ENCODE assay signal across 13 cellular contexts in genomic region chr6:138486249-138487121, GRCh38. TPM values are rescaled to one million over a fixed set of nuclear protein-coding genes. Genes with fewer than 3 reads are reported as not detected.
DNase-seq lines count a peak whose midpoint lies in the region; ATAC-seq and TF ChIP-seq lines count a peak whose summit lies in the region.
"Had no signal": no experiment of that assay in that cellular context is flagged by ENCODE, and none has a peak within 500 bp of the region (broad histone marks: within the 10 kb centered on the region; RNA-seq: fewer than 3 reads in every experiment).

No MANE protein-coding gene starts in this region.

- intact Hi-C loops in activated naive CD4-positive, alpha-beta T cell treated with anti-CD3 and anti-CD28 coated beads for 36 hours (cut with micrococcal nuclease): no loop called here

- peaks cover 56% of the 10 kb centered on the region for H3K4me1 Mint-ChIP-seq in brain
- H3K4me1 Mint-ChIP-seq in activated naive CD4-positive, alpha-beta T cell treated with anti-CD3 and anti-CD28 coated beads for 36 hours (ENCODE audit: low read depth): peaks cover 8% of the 10 kb centered on the region
- H3K4me1 Mint-ChIP-seq: activated naive CD4-positive, alpha-beta T cell treated with anti-CD3 and anti-CD28 coated beads, Interleukin-2, amount 50 U/mL, for 24 hours had no signal

- DNase-seq in kidney tubule cell (ENCODE audit: low spot score): peak; percentile 83
- no peak for DNase-seq in NCI-H1436 treated with DMSO at 0.1 percent for 48 hours (lab: John Stamatoyannopoulos, UW)
- no peak for DNase-seq in Kasumi-1 (lab: John Stamatoyannopoulos, UW)
- no peak for DNase-seq in activated naive CD4-positive, alpha-beta T cell treated with anti-CD3 and anti-CD28 coated beads for 36 hours
- DNase-seq: caudate nucleus, KBM-7, NCI-H2029 had no signal

- H3K27ac ChIP-seq in C4-2B (peak overlapping the region; percentile 29; the same call in 1 of the 2 replicates), HEK293 (ENCODE audit: extremely low read depth, low read depth, low read length) (no peak overlapping the region)
- H3K27ac ChIP-seq: VCaP had no signal

- peak overlapping the region; percentile 74 to 87 (median 77) for H3K4me3 Mint-ChIP-seq in brain
- no peak overlapping the region for H3K4me3 Mint-ChIP-seq in activated naive CD4-positive, alpha-beta T cell treated with anti-CD3 and anti-CD28 coated beads for 36 hours
- H3K4me3 Mint-ChIP-seq: activated naive CD4-positive, alpha-beta T cell treated with anti-CD3 and anti-CD28 coated beads, Interleukin-2, amount 50 U/mL, for 24 hours had no signal

- POLR2A ChIA-PET in HEK293 (lab: Yijun Ruan, JAX): no interaction called here

- no peaks in the 10 kb centered on the region for H3K36me3 ChIP-seq in HEK293 (ENCODE audit: control insufficient read depth in 2 of 2, insufficient read depth in 1 of 2, low read length in 2 of 2)

- H3K9me3 Mint-ChIP-seq in brain: peaks cover 0 to 4% (median 0%) of the 10 kb centered on the region in 5 experiments
- no peaks in the 10 kb centered on the region for H3K9me3 Mint-ChIP-seq in activated naive CD4-positive, alpha-beta T cell treated with anti-CD3 and anti-CD28 coated beads for 36 hours
- H3K9me3 Mint-ChIP-seq: activated naive CD4-positive, alpha-beta T cell treated with anti-CD3 and anti-CD28 coated beads, Interleukin-2, amount 50 U/mL, for 24 hours had no signal

- no peak overlapping the region for H3K4me3 ChIP-seq in HEK293 (ENCODE audit: low read depth, low read length)

- H3K4me1 ChIP-seq in HEK293 (ENCODE audit: control insufficient read depth, insufficient read depth, low read length): peaks cover 15% of the 10 kb centered on the region

- H3K27me3 Mint-ChIP-seq in brain: no peaks in the 10 kb centered on the region
- no peaks in the 10 kb centered on the region for H3K27me3 Mint-ChIP-seq in activated naive CD4-positive, alpha-beta T cell treated with anti-CD3 and anti-CD28 coated beads for 36 hours (ENCODE audit: low read depth)
- H3K27me3 Mint-ChIP-seq: activated naive CD4-positive, alpha-beta T cell treated with anti-CD3 and anti-CD28 coated beads, Interleukin-2, amount 50 U/mL, for 24 hours had no signal

- ATAC-seq in HG02763 (IDR thresholded peaks at IDR 0.05; ENCODE audit: unreplicated experiment): no peak

- TF ChIP-seq CTCF in C4-2B (conservative IDR thresholded peaks at IDR 0.05) (no peak), HEK293 (tag by site-specific recombination; IDR thresholded peaks at IDR 0.05) (no peak), brain (conservative IDR thresholded peaks at IDR 0.05) (no peak)

- H3K36me3 Mint-ChIP-seq in brain: peaks cover 20% of the 10 kb centered on the region
- no peaks in the 10 kb centered on the region for H3K36me3 Mint-ChIP-seq in activated naive CD4-positive, alpha-beta T cell treated with anti-CD3 and anti-CD28 coated beads for 36 hours (ENCODE audit: low read depth)
- H3K36me3 Mint-ChIP-seq: activated naive CD4-positive, alpha-beta T cell treated with anti-CD3 and anti-CD28 coated beads, Interleukin-2, amount 50 U/mL, for 24 hours had no signal

- H3K27ac Mint-ChIP-seq in brain: peak overlapping the region; percentile 5 to 93 (median 86)
- no peak overlapping the region for H3K27ac Mint-ChIP-seq in activated naive CD4-positive, alpha-beta T cell treated with anti-CD3 and anti-CD28 coated beads for 36 hours
- H3K27ac Mint-ChIP-seq: activated naive CD4-positive, alpha-beta T cell treated with anti-CD3 and anti-CD28 coated beads, Interleukin-2, amount 50 U/mL, for 24 hours had no signal

- H3K9me3 ChIP-seq in HEK293 (ENCODE audit: control insufficient read depth, insufficient read depth, low read depth, low read length): no peaks in the 10 kb centered on the region

- CTCF ChIA-PET in HEK293 (lab: Yijun Ruan, JAX): interaction anchor here (0.8 to 1.2 kb wide), 2 partner anchors 35 to 57 kb away, joined by 3 to 5 read pairs; no protein-coding TSS in a partner anchor
- CTCF ChIA-PET in activated naive CD4-positive, alpha-beta T cell treated with anti-CD3 and anti-CD28 coated beads for 36 hours (lab: Charles Lee): interaction anchor here (0.9 kb wide), 1 partner anchor 371 kb away, joined by 3 read pairs; no protein-coding TSS in a partner anchor

TF ChIP-seq in HEK293, 187 proteins besides CTCF, POLR2A, EP300 and RAD21:
- TF ChIP-seq ZNF280D (tag by site-specific recombination; IDR thresholded peaks at IDR 0.05) (no peak), PRDM4 (tag by site-specific recombination; IDR thresholded peaks at IDR 0.05) (peak; percentile 93)

RNA-seq across cellular contexts. Expression of gene NHSL1, which starts 12.8 kb away (rescaled TPM):
- polyA plus RNA-seq in brain (ENCODE audit: insufficient read depth, low read depth, low replicate concordance): 18.2 TPM
- 1 to 10 TPM in 1 of 2 experiments, under 1 TPM in 1; 0.64 to 1.1 TPM for total RNA-seq in activated naive CD4-positive, alpha-beta T cell treated with anti-CD3 and anti-CD28 coated beads for 36 hours
